Comparison of ENCODE assay signal across 14 cellular contexts in the genomic region with DNA sequence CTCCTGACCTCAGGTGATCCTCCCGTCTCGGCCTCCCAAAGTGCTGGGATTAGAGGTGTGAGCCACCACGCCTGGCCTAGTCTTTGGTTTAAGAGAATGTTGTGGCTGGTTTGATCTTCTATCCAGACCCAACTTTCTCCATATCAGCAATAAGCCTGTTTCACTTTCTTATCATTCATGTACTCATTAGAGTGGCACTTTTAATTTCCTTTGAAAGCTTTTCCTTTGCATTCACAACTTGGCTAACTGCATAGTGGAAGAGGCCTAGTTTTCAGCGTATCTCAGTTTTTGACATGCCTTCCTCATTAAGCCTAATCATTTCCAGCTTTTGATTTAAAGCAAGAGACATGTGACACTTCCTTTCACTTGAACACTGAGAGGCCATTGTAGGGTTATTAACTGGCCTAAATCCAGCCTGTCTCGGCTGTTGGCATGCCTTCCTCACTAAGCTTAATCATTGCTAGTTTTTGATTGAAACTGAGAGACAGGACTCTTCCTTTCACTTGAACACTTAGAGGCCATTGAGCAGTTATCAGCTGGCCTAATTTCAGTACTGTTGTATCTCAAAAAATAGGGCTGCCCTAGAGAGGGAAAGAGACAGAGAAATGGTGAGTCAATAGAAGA. TPM values are rescaled to one million over a fixed set of nuclear protein-coding genes. Genes with fewer than 3 reads are reported as not detected.
DNase-seq lines count a peak whose midpoint lies in the region; ATAC-seq, FAIRE-seq and TF ChIP-seq lines count a peak whose summit lies in the region.
"Had no signal": no experiment of that assay in that cellular context is flagged by ENCODE, and none has a peak within 500 bp of the region (broad histone marks: within the 10 kb centered on the region; RNA-seq: fewer than 3 reads in every experiment).

No MANE protein-coding gene starts in this region.

- H3K9me3 ChIP-seq in K562 (replicated peaks; ENCODE audit: control insufficient read depth, insufficient read depth, low read depth, low read length) (no peaks in the 10 kb centered on the region), left lung (no peaks in the 10 kb centered on the region)

- no peaks in the 10 kb centered on the region for H3K36me3 ChIP-seq in K562 (ENCODE audit: control insufficient read depth, insufficient read depth, low read length)
- H3K36me3 ChIP-seq in left lung, result no peaks in the 10 kb centered on the region

- H3K4me1 Mint-ChIP-seq in activated T-cell treated with anti-CD3 and anti-CD28 coated beads, Interleukin-2, amount 50 U/mL, for 24 hours (ENCODE audit: low read depth), result peaks cover 15% of the 10 kb centered on the region

- H3K4me3 ChIP-seq in K562 (no peak overlapping the region), left lung (no peak overlapping the region)

- no peak overlapping the region for H3K4me2 ChIP-seq in K562 (ENCODE audit: insufficient read depth, low read length)

- TF ChIP-seq EP300 in K562 (IDR thresholded peaks at IDR 0.05; ENCODE audit: low read length), result no peak

- CTCF ChIA-PET in K562 (lab: Yijun Ruan, JAX; ENCODE audit: low intra/inter-chr PET ratio), result no interaction called here

- no peak for TF ChIP-seq RAD21 in K562 (CRISPR knock-in tag; conservative IDR thresholded peaks at IDR 0.05 in 1 of 2, IDR thresholded peaks at IDR 0.05 in 1 of 2)

- no peaks in the 10 kb centered on the region for H3K9me3 Mint-ChIP-seq in activated T-cell treated with anti-CD3 and anti-CD28 coated beads, Interleukin-2, amount 50 U/mL, for 24 hours

- H3K4me3 Mint-ChIP-seq in activated T-cell treated with anti-CD3 and anti-CD28 coated beads, Interleukin-2, amount 50 U/mL, for 24 hours, result no peak overlapping the region

- peaks cover 0 to 7% of the 10 kb centered on the region in 2 experiments; a peak in 2 of 5 replicates for H3K4me1 ChIP-seq in K562 (replicated peaks in 1 of 2; ENCODE audit: control insufficient read depth in 2 of 2, insufficient read depth in 2 of 2, low read length in 2 of 2)
- peaks cover 0 to 9% of the 10 kb centered on the region in 2 donors for H3K4me1 ChIP-seq in left lung
- H3K4me1 ChIP-seq: foreskin keratinocyte had no signal

- no TSS peak for BruUV-seq in K562 (replicated peaks; lab: Mats Ljungman, UMichigan)

- intact Hi-C loops in K562 (cut with micrococcal nuclease) (no loop called here), left lung (cut with DNase I) (no loop called here)

- no peak for DNase-seq in activated T-cell treated with anti-CD3 and anti-CD28 coated beads, Interleukin-2, amount 50 U/mL, for 24 hours
- DNase-seq in activated T-cell treated with anti-CD3 and anti-CD28 coated beads for 4 hours (no peak), K562 (ENCODE audit: extremely low read depth in 1 of 4, low spot score in 3 of 4) (no peak), left lung (no peak), substantia nigra (lab: John Stamatoyannopoulos, UW) (peak in 1 of 49 donors; percentile 35), HT-29 (ENCODE audit: low spot score) (no peak)
- DNase-seq: activated CD4-positive, alpha-beta T cell treated with anti-CD3 and anti-CD28 coated beads for 48 hours; foreskin keratinocyte; SHP77 treated with DMSO at 0.1 percent for 48 hours; stimulated activated CD4-positive, alpha-beta T cell treated with anti-CD3 and anti-CD28 coated beads, Interleukin-1b, Interleukin-23, amount 100 ng/mL, for 48 hours had no signal

- H3K27ac Mint-ChIP-seq in activated T-cell treated with anti-CD3 and anti-CD28 coated beads, Interleukin-2, amount 50 U/mL, for 24 hours, result peak overlapping the region; percentile 15

- 58% methylated on average over 5 of the region's 5 CpGs for WGBS in K562 (ENCODE audit: insufficient coverage, low coverage, missing lambda C conversion rate)

- in situ Hi-C loops in K562 (cut with MboI), result no loop called here

- H3K27me3 ChIP-seq in K562 (ENCODE audit: control insufficient read depth in 2 of 2, insufficient read depth in 2 of 2, low read length in 2 of 2) (no peaks in the 10 kb centered on the region), left lung (no peaks in the 10 kb centered on the region)
- H3K27me3 ChIP-seq: foreskin keratinocyte had no signal

- POLR2A ChIA-PET in K562 (lab: Yijun Ruan, JAX), result interaction anchor here (0.6 to 9.4 kb wide), 2 partner anchors 15 to 248 kb away, joined by 3 to 136 read pairs; partner anchors contain the start of gene RPL3

- H4K20me1 ChIP-seq in K562 (replicated peaks; ENCODE audit: control insufficient read depth, insufficient read depth, low read length), result no peaks in the 10 kb centered on the region

- H3K36me3 Mint-ChIP-seq in activated T-cell treated with anti-CD3 and anti-CD28 coated beads, Interleukin-2, amount 50 U/mL, for 24 hours (ENCODE audit: low read depth), result no peaks in the 10 kb centered on the region

- H3K27me3 Mint-ChIP-seq in activated T-cell treated with anti-CD3 and anti-CD28 coated beads, Interleukin-2, amount 50 U/mL, for 24 hours, result no peaks in the 10 kb centered on the region

- H2AFZ ChIP-seq in K562 (ENCODE audit: low read depth, low read length), result peak overlapping the region; percentile 74; the same call in 1 of the 2 replicates

- H3K9ac ChIP-seq in K562 (ENCODE audit: insufficient read depth in 1 of 2, low read depth in 2 of 2, low read length in 2 of 2), result no peak overlapping the region

- H3K27ac ChIP-seq in K562 (ENCODE audit: extremely low read depth, low read depth, low read length) (no peak overlapping the region), left lung (no peak overlapping the region), substantia nigra (ENCODE audit: low read depth, low read length, poor library complexity, severe bottlenecking) (peak overlapping the region; percentile 72)
- H3K27ac ChIP-seq: foreskin keratinocyte had no signal

- no peaks in the 10 kb centered on the region for H3K9me1 ChIP-seq in K562 (ENCODE audit: control insufficient read depth, insufficient read depth, low read length)

- no peak for FAIRE-seq in K562 (lab: Jason Lieb, UNC)
- FAIRE-seq: astrocyte, G401.6 had no signal

- no peaks in the 10 kb centered on the region for H3K79me2 ChIP-seq in K562 (ENCODE audit: control insufficient read depth, insufficient read depth, low read length)

- ATAC-seq in K562 (no peak), left lung (peak; percentile 62), HG02870 (IDR thresholded peaks at IDR 0.05; ENCODE audit: unreplicated experiment) (no peak), HG03565 (IDR thresholded peaks at IDR 0.05; ENCODE audit: unreplicated experiment) (no peak)
- ATAC-seq: foreskin keratinocyte had no signal

- no peak for TF ChIP-seq POLR2A in K562 (conservative IDR thresholded peaks at IDR 0.05)

- TF ChIP-seq CTCF in K562 (IDR thresholded peaks at IDR 0.05 in 2 of 3, conservative IDR thresholded peaks at IDR 0.05 in 1 of 3; ENCODE audit: insufficient read depth in 2 of 3, low read depth in 1 of 3, low read length in 3 of 3), result no peak
- no peak for TF ChIP-seq CTCF in left lung (IDR thresholded peaks at IDR 0.05)

RNA-seq across cellular contexts. Expression of gene RPL3, which starts 13.1 kb away (rescaled TPM):
- total RNA-seq in K562 (2011; cell fraction: chromatin; rRNA removed; ENCODE audit: low replicate concordance), result 772 and 1,506 TPM in 2 replicates
- total RNA-seq in K562 (2011; cell fraction: nucleolus; rRNA removed), result 1,570 and 1,591 TPM in 2 replicates
- total RNA-seq in K562 (2011; cell fraction: nucleoplasm; rRNA removed), result 1,390 and 1,690 TPM in 2 replicates
- total RNA-seq in K562 (2014; rRNA removed) (2,245 and 2,417 TPM in 2 replicates), K562 (2014; rRNA removed; fragmentation: Illumina TruSeq; extraction: Trizol) (1,384 and 1,624 TPM in 2 replicates), K562 (2015; rRNA removed; fragmentation: Illumina TruSeq; extraction: Trizol) (1,989 and 2,037 TPM in 2 replicates), K562 (2021) (1,960 and 1,995 TPM in 2 replicates), left lung (1,000 to 10,000 TPM; 1,506 to 1,575 TPM)
- polyA plus RNA-seq in K562 (2011; rRNA removed) (3,220 and 3,989 TPM in 2 replicates), K562 (2014; fragmentation: Illumina TruSeq; extraction: Trizol) (2,565 and 2,747 TPM in 2 replicates), K562 (2014; fragmentation: Nextera tagmentation; extraction: Ambion mirVana) (1,000 to 10,000 TPM; 3,338 to 4,066 TPM), K562 (2014; rRNA removed) (2,749 and 3,057 TPM in 2 replicates)
- 4,199 and 5,450 TPM in 2 replicates for polyA plus RNA-seq in K562 (2011; cell fraction: cytosol; rRNA removed)
- 2,091 and 2,598 TPM in 2 replicates for polyA plus RNA-seq in K562 (2011; cell fraction: nucleus; rRNA removed)
- polyA plus RNA-seq in K562 (2012), result 3,035 and 4,256 TPM in 2 replicates
- polyA minus RNA-seq in K562 (2011; rRNA and poly(A)+ RNA removed), result 1,664 and 1,688 TPM in 2 replicates
- polyA minus RNA-seq in K562 (2011; cell fraction: cytosol; rRNA and poly(A)+ RNA removed), result 1,079 and 1,282 TPM in 2 replicates
- polyA minus RNA-seq in K562 (2011; cell fraction: nucleus; rRNA and poly(A)+ RNA removed), result 554 and 1,072 TPM in 2 replicates
- 2,060 and 2,152 TPM in 2 replicates for total RNA-seq in HT-29 (2014; rRNA removed; shearing (Covaris generic))

RNA-seq across cellular contexts. Expression of gene SYNGR1, which starts 17.2 kb away (rescaled TPM):
- total RNA-seq in K562 (2011; cell fraction: chromatin; rRNA removed; ENCODE audit: low replicate concordance), result 9.8 and 30.7 TPM in 2 replicates
- total RNA-seq in K562 (2011; cell fraction: nucleolus; rRNA removed), result 20.4 and 25.8 TPM in 2 replicates
- 17.7 and 21.5 TPM in 2 replicates for total RNA-seq in K562 (2011; cell fraction: nucleoplasm; rRNA removed)
- total RNA-seq in K562 (2014; rRNA removed) (3.6 and 6.9 TPM in 2 replicates), K562 (2014; rRNA removed; fragmentation: Illumina TruSeq; extraction: Trizol) (1.4 and 2.1 TPM in 2 replicates), K562 (2015; rRNA removed; fragmentation: Illumina TruSeq; extraction: Trizol) (3.2 and 3.3 TPM in 2 replicates), K562 (2021) (12.5 and 13.6 TPM in 2 replicates), left lung (1 to 10 TPM; 5.5 to 7.2 TPM)
- polyA plus RNA-seq in K562 (2011; rRNA removed) (10.6 and 16.2 TPM in 2 replicates), K562 (2014; fragmentation: Illumina TruSeq; extraction: Trizol) (5.5 and 10.0 TPM in 2 replicates), K562 (2014; fragmentation: Nextera tagmentation; extraction: Ambion mirVana) (1 to 10 TPM; 1.8 to 2.3 TPM), K562 (2014; rRNA removed) (13.7 and 15.9 TPM in 2 replicates)
- polyA plus RNA-seq in K562 (2011; cell fraction: cytosol; rRNA removed), result 20.6 and 62.9 TPM in 2 replicates
- 38.1 and 50.4 TPM in 2 replicates for polyA plus RNA-seq in K562 (2011; cell fraction: nucleus; rRNA removed)
- polyA plus RNA-seq in K562 (2012), result 11.2 and 11.6 TPM in 2 replicates
- 3.3 and 3.6 TPM in 2 replicates for polyA minus RNA-seq in K562 (2011; rRNA and poly(A)+ RNA removed)
- 10.2 and 12.4 TPM in 2 replicates for polyA minus RNA-seq in K562 (2011; cell fraction: cytosol; rRNA and poly(A)+ RNA removed)
- polyA minus RNA-seq in K562 (2011; cell fraction: nucleus; rRNA and poly(A)+ RNA removed), result 10.4 and 13.6 TPM in 2 replicates
- total RNA-seq in HT-29 (2014; rRNA removed; shearing (Covaris generic)), result not detected in 2 replicates
